ENCODE assay signal across 11 cellular contexts in genomic region chr14:55446833-55447232, GRCh38. TPM values are rescaled to one million over a fixed set of nuclear protein-coding genes. Genes with fewer than 3 reads are reported as not detected.
DNase-seq lines count a peak whose midpoint lies in the region; ATAC-seq, FAIRE-seq and TF ChIP-seq lines count a peak whose summit lies in the region.
"Had no signal": no experiment of that assay in that cellular context is flagged by ENCODE, and none has a peak within 500 bp of the region (broad histone marks: within the 10 kb centered on the region; RNA-seq: fewer than 3 reads in every experiment).

No MANE protein-coding gene starts in this region.

- TF ChIP-seq CTCF in AG09319 (IDR thresholded peaks at IDR 0.05; ENCODE audit: low read depth, low read length) (no peak), astrocyte (IDR thresholded peaks at IDR 0.05; ENCODE audit: insufficient read depth, low read depth, low read length) (no peak), CD14-positive monocyte (IDR thresholded peaks at IDR 0.05) (no peak)

- H3K27ac ChIP-seq in astrocyte (ENCODE audit: low read depth, low read length): peak overlapping the region; percentile 82
- H3K27ac ChIP-seq in CD4-positive, alpha-beta memory T cell (ENCODE audit: low read depth, low read length): no peak overlapping the region
- H3K27ac ChIP-seq: right atrium auricular region had no signal

- H3K4me2 ChIP-seq in astrocyte (ENCODE audit: low read length): peak overlapping the region; percentile 74

- no peaks in the 10 kb centered on the region for H3K79me2 ChIP-seq in astrocyte (ENCODE audit: insufficient read depth, low read length)

- H3K27me3 ChIP-seq in astrocyte (ENCODE audit: insufficient read depth, low read length): no peaks in the 10 kb centered on the region
- H3K27me3 ChIP-seq in CD4-positive, alpha-beta memory T cell (ENCODE audit: insufficient read depth, low read length): no peaks in the 10 kb centered on the region
- H3K27me3 ChIP-seq: right atrium auricular region had no signal

- peak; percentile 9 for FAIRE-seq in astrocyte (lab: Jason Lieb, UNC)
- FAIRE-seq: endometrium had no signal

- peaks cover 2% of the 10 kb centered on the region for H3K27me3 Mint-ChIP-seq in astrocyte (ENCODE audit: low read depth, unreplicated experiment)
- no peaks in the 10 kb centered on the region for H3K27me3 Mint-ChIP-seq in activated T-cell treated with anti-CD3 and anti-CD28 coated beads, Interleukin-2, amount 50 U/mL, for 4 hours (ENCODE audit: low read depth)
- no peaks in the 10 kb centered on the region for H3K27me3 Mint-ChIP-seq in CD4-positive, alpha-beta memory T cell
- peaks cover 0 to 4% (median 0%) of the 10 kb centered on the region in 3 donors for H3K27me3 Mint-ChIP-seq in CD14-positive monocyte (ENCODE audit: low read depth in 3 of 3)

- peaks cover 31% of the 10 kb centered on the region for H3K4me1 ChIP-seq in astrocyte (ENCODE audit: insufficient read depth, low read length)
- H3K4me1 ChIP-seq in CD4-positive, alpha-beta memory T cell (ENCODE audit: insufficient read depth, low read length): no peaks in the 10 kb centered on the region

- H3K36me3 Mint-ChIP-seq in astrocyte (ENCODE audit: low read depth, unreplicated experiment): no peaks in the 10 kb centered on the region
- no peaks in the 10 kb centered on the region for H3K36me3 Mint-ChIP-seq in activated T-cell treated with anti-CD3 and anti-CD28 coated beads, Interleukin-2, amount 50 U/mL, for 4 hours (ENCODE audit: insufficient read depth)
- H3K36me3 Mint-ChIP-seq in CD4-positive, alpha-beta memory T cell: no peaks in the 10 kb centered on the region
- H3K36me3 Mint-ChIP-seq in CD14-positive monocyte: no peaks in the 10 kb centered on the region

- DNase-seq in AG09319 (ENCODE audit: extremely low read depth, low read depth) (peak; percentile 39), LHCN-M2 (ENCODE audit: low read depth) (peak; percentile 64), astrocyte (ENCODE audit: low read depth) (peak; percentile 89), kidney tubule cell (ENCODE audit: low spot score) (peak; percentile 92), CD14-positive monocyte (ENCODE audit: low spot score) (no peak)
- no peak for DNase-seq in activated T-cell treated with anti-CD3 and anti-CD28 coated beads, Interleukin-2, amount 50 U/mL, for 4 hours
- no peak for DNase-seq in CD4-positive, alpha-beta memory T cell

- peak overlapping the region; percentile 11 for H2AFZ ChIP-seq in astrocyte (ENCODE audit: low read depth, low read length)

- H3K4me3 Mint-ChIP-seq in astrocyte (ENCODE audit: unreplicated experiment): no peak overlapping the region
- no peak overlapping the region for H3K4me3 Mint-ChIP-seq in activated T-cell treated with anti-CD3 and anti-CD28 coated beads, Interleukin-2, amount 50 U/mL, for 4 hours
- H3K4me3 Mint-ChIP-seq in CD4-positive, alpha-beta memory T cell: no peak overlapping the region
- H3K4me3 Mint-ChIP-seq in CD14-positive monocyte: no peak overlapping the region

- peak overlapping the region; percentile 61 for H3K9ac ChIP-seq in astrocyte (ENCODE audit: low read length)

- H3K36me3 ChIP-seq in astrocyte (ENCODE audit: insufficient read depth, low read length): no peaks in the 10 kb centered on the region
- no peaks in the 10 kb centered on the region for H3K36me3 ChIP-seq in CD4-positive, alpha-beta memory T cell (ENCODE audit: insufficient read depth, low read length)
- H3K36me3 ChIP-seq: right atrium auricular region had no signal

- H3K27ac Mint-ChIP-seq in astrocyte (ENCODE audit: unreplicated experiment): peak overlapping the region; percentile 59
- peak overlapping the region in 1 of 7 donors; percentile 48 for H3K27ac Mint-ChIP-seq in CD4-positive, alpha-beta memory T cell
- no peak overlapping the region for H3K27ac Mint-ChIP-seq in CD14-positive monocyte

- H3K9me3 Mint-ChIP-seq in astrocyte (ENCODE audit: unreplicated experiment) (no peaks in the 10 kb centered on the region), CD14-positive monocyte (no peaks in the 10 kb centered on the region)
- H3K9me3 Mint-ChIP-seq in activated T-cell treated with anti-CD3 and anti-CD28 coated beads, Interleukin-2, amount 50 U/mL, for 4 hours: no peaks in the 10 kb centered on the region
- H3K9me3 Mint-ChIP-seq in CD4-positive, alpha-beta memory T cell: no peaks in the 10 kb centered on the region

- no peaks in the 10 kb centered on the region for H4K20me1 ChIP-seq in astrocyte (ENCODE audit: insufficient read depth, low read length)

- ATAC-seq in activated T-cell treated with anti-CD3 and anti-CD28 coated beads, Interleukin-2, amount 50 U/mL, for 4 hours: no peak
- ATAC-seq in HG02852 (IDR thresholded peaks at IDR 0.05; ENCODE audit: unreplicated experiment): no peak

- POLR2A ChIA-PET in CD4-positive, alpha-beta memory T cell (lab: Charles Lee; ENCODE audit: partially characterized antibody): interaction anchor here (0.8 kb wide), 1 partner anchor 133 kb away, joined by 3 read pairs; no protein-coding TSS in a partner anchor

- CTCF ChIA-PET in CD4-positive, alpha-beta memory T cell (lab: Charles Lee; ENCODE audit: partially characterized antibody): interaction anchor here (0.5 to 5.1 kb wide), 50 partner anchors 8 to 1870 kb away, joined by 3 to 64 read pairs (median 4); partner anchors contain the start of genes SOCS4 and WDHD1

- no peaks in the 10 kb centered on the region for H3K9me3 ChIP-seq in astrocyte (ENCODE audit: insufficient read depth, low read depth, low read length)
- H3K9me3 ChIP-seq in CD4-positive, alpha-beta memory T cell (ENCODE audit: control insufficient read depth in 1 of 2, low read length in 2 of 2): no peaks in the 10 kb centered on the region
- H3K9me3 ChIP-seq: right atrium auricular region had no signal

- intact Hi-C loops in CD4-positive, alpha-beta memory T cell (cut with micrococcal nuclease): loop anchor here (1.0 to 10.0 kb wide), 2 partner anchors 1027 to 1868 kb away; no protein-coding TSS in a partner anchor
- intact Hi-C loops in CD14-positive monocyte (cut with micrococcal nuclease): loop anchor here (5.0 to 10.0 kb wide), 2 partner anchors 128 to 1025 kb away; no protein-coding TSS in a partner anchor

- no peak overlapping the region for H3K4me3 ChIP-seq in astrocyte (ENCODE audit: insufficient read depth, low read depth, low read length)
- H3K4me3 ChIP-seq in CD4-positive, alpha-beta memory T cell (ENCODE audit: low read length in 2 of 2): no peak overlapping the region
- H3K4me3 ChIP-seq: right atrium auricular region had no signal

- H3K4me1 Mint-ChIP-seq in astrocyte (ENCODE audit: low read depth, unreplicated experiment) (peaks cover 22% of the 10 kb centered on the region), CD14-positive monocyte (peaks cover 17% of the 10 kb centered on the region)
- H3K4me1 Mint-ChIP-seq in activated T-cell treated with anti-CD3 and anti-CD28 coated beads, Interleukin-2, amount 50 U/mL, for 4 hours (ENCODE audit: low read depth): peaks cover 13% of the 10 kb centered on the region
- peaks cover 0 to 3% (median 1%) of the 10 kb centered on the region in 4 donors for H3K4me1 Mint-ChIP-seq in CD4-positive, alpha-beta memory T cell

RNA-seq across cellular contexts. Expression of gene TBPL2, which starts 6.4 kb away (rescaled TPM):
- total RNA-seq in LHCN-M2 (2014; rRNA removed): not detected in 2 replicates
- polyA plus RNA-seq in LHCN-M2 (2012): not detected
- total RNA-seq in astrocyte: not detected in 2 replicates
- not detected for total RNA-seq in activated T-cell treated with anti-CD3 and anti-CD28 coated beads, Interleukin-2, amount 50 U/mL, for 4 hours
- not detected for total RNA-seq in CD4-positive, alpha-beta memory T cell
- not detected for polyA plus RNA-seq in CD4-positive, alpha-beta memory T cell
- polyA plus RNA-seq in CD14-positive monocyte: not detected
- total RNA-seq: liver, right atrium auricular region had no signal
- polyA plus RNA-seq: liver had no signal

RNA-seq across cellular contexts. Expression of gene ATG14, which starts 35.2 kb away (rescaled TPM):
- total RNA-seq in LHCN-M2 (2014; rRNA removed) (9.0 and 9.5 TPM in 2 replicates), astrocyte (10.0 and 11.5 TPM in 2 replicates)
- 3.8 TPM for polyA plus RNA-seq in LHCN-M2 (2012)
- total RNA-seq in activated T-cell treated with anti-CD3 and anti-CD28 coated beads, Interleukin-2, amount 50 U/mL, for 4 hours: 1 to 10 TPM; 6.6 to 8.4 (median 6.7) TPM
- 10 to 100 TPM; 18.3 to 18.4 TPM for total RNA-seq in CD4-positive, alpha-beta memory T cell
- 1 to 10 TPM; 2.5 to 8.3 TPM for polyA plus RNA-seq in CD4-positive, alpha-beta memory T cell
- polyA plus RNA-seq in CD14-positive monocyte: 1 to 10 TPM; 1.8 to 3.3 TPM

Comparison
In these comparisons a context has a peak if more than half of its experiments do, and no peak if none do; other contexts are left out.
1. DNase-seq: peak in AG09319 (single experiment), LHCN-M2 (single experiment), astrocyte (single experiment) and kidney tubule cell (single experiment); none in activated T-cell treated with anti-CD3 and anti-CD28 coated beads, Interleukin-2, amount 50 U/mL, for 4 hours (single experiment), CD4-positive, alpha-beta memory T cell (0 of 5) and CD14-positive monocyte (single experiment).